ENCODE assay signal across 25 cellular contexts in genomic region chr3:24323272-24323671, GRCh38.
"Had no signal": no experiment of that assay in that cellular context is flagged by ENCODE, and none has a peak within 500 bp of the region (broad histone marks: within the 10 kb centered on the region; RNA-seq: fewer than 3 reads in every experiment).

No MANE protein-coding gene starts in this region.

- H3K4me1 ChIP-seq: heart right ventricle had no signal

- H3K27ac ChIP-seq: brain microvascular endothelial cell, heart right ventricle had no signal

- ATAC-seq: activated CD4-positive, alpha-beta T cell treated with anti-CD3 and anti-CD28 coated beads for 36 hours; activated CD8-positive, alpha-beta T cell treated with anti-CD3 and anti-CD28 coated beads, Interleukin-2, amount 10 ng/mL, durations not matched to agents 7 days and 5 days; activated T-cell treated with anti-CD3 and anti-CD28 coated beads, Interleukin-2, amount 50 U/mL, for 72 hours; effector memory CD8-positive, alpha-beta T cell; esophagus mucosa; heart right ventricle had no signal

- H3K27me3 ChIP-seq: brain microvascular endothelial cell, heart right ventricle had no signal

- H3K4me3 ChIP-seq: heart right ventricle had no signal

- H3K36me3 ChIP-seq: brain microvascular endothelial cell, heart right ventricle had no signal

- DNase-seq: activated CD4-positive, alpha-beta memory T cell treated with anti-CD3 and anti-CD28 coated beads for 36 hours; activated CD4-positive, alpha-beta T cell treated with anti-CD3 and anti-CD28 coated beads for 36 hours; activated CD4-positive, alpha-beta T cell treated with anti-CD3 and anti-CD28 coated beads, Interleukin-2, amount 10 ng/mL, durations not matched to agents 24 days and 14 days; activated CD4-positive, CD25-positive, alpha-beta regulatory T cell; activated CD4-positive, CD25-positive, alpha-beta regulatory T cell treated with anti-CD3 and anti-CD28 coated beads, Interleukin-2, amount 50 U/mL, for 72 hours; activated CD8-positive, alpha-beta memory T cell treated with anti-CD3 and anti-CD28 coated beads, Interleukin-2, amount 50 U/mL, for 48 hours; activated CD8-positive, alpha-beta T cell treated with anti-CD3 and anti-CD28 coated beads, Interleukin-2, amount 10 ng/mL, durations not matched to agents 7 days and 5 days; activated gamma-delta T cell; activated naive CD4-positive, alpha-beta T cell; activated naive CD4-positive, alpha-beta T cell treated with anti-CD3 and anti-CD28 coated beads, Interleukin-2, amount 50 U/mL, for 16 hours; activated T-cell treated with anti-CD3 and anti-CD28 coated beads for 4 hours; activated T-cell treated with anti-CD3 and anti-CD28 coated beads, Interleukin-2, amount 50 U/mL, for 24 hours; activated T-cell treated with anti-CD3 and anti-CD28 coated beads, Interleukin-2, amount 50 U/mL, for 72 hours; amniotic stem cell; anterior cingulate cortex; brain microvascular endothelial cell; caudate nucleus; cortex of kidney; dermis blood vessel endothelial cell; effector CD4-positive, alpha-beta T cell; effector memory CD8-positive, alpha-beta T cell; glutamatergic neuron; heart right ventricle; T-helper 2 cell had no signal
